8 cellular contexts compared by ENCODE assay signal in genomic region chr16:67528222-67528869, GRCh38. TPM values are rescaled to one million over a fixed set of nuclear protein-coding genes. Genes with fewer than 3 reads are reported as not detected.
DNase-seq lines count a peak whose midpoint lies in the region; ATAC-seq lines count a peak whose summit lies in the region.

RIPOR1 (plus strand) TSS chr16:67528829; CDS start chr16:67538447, 9,618 bp downstream.

- no peaks in the 10 kb centered on the region for H3K9me3 Mint-ChIP-seq in activated CD4-positive, alpha-beta T cell treated with anti-CD3 and anti-CD28 coated beads, Interleukin-2, amount 10 ng/mL, durations not matched to agents 7 days and 5 days
- no peaks in the 10 kb centered on the region for H3K9me3 Mint-ChIP-seq in effector memory CD8-positive, alpha-beta T cell

- H3K27me3 Mint-ChIP-seq in activated CD4-positive, alpha-beta T cell treated with anti-CD3 and anti-CD28 coated beads, Interleukin-2, amount 10 ng/mL, durations not matched to agents 7 days and 5 days, result peaks cover 64% of the 10 kb centered on the region
- peaks cover 13 to 23% of the 10 kb centered on the region in 2 donors for H3K27me3 Mint-ChIP-seq in effector memory CD8-positive, alpha-beta T cell

- peaks cover 22% of the 10 kb centered on the region for H3K4me1 Mint-ChIP-seq in activated CD4-positive, alpha-beta T cell treated with anti-CD3 and anti-CD28 coated beads, Interleukin-2, amount 10 ng/mL, durations not matched to agents 7 days and 5 days
- peaks cover 15 to 16% of the 10 kb centered on the region in 2 donors for H3K4me1 Mint-ChIP-seq in effector memory CD8-positive, alpha-beta T cell (ENCODE audit: low read depth in 2 of 2)

- peak within 1 kb of the TSS; percentile 64 for H3K4me3 Mint-ChIP-seq in activated CD4-positive, alpha-beta T cell treated with anti-CD3 and anti-CD28 coated beads, Interleukin-2, amount 10 ng/mL, durations not matched to agents 7 days and 5 days
- peak within 1 kb of the TSS; percentile 75 to 76 for H3K4me3 Mint-ChIP-seq in effector memory CD8-positive, alpha-beta T cell

- peaks cover 3% of the 10 kb centered on the region for H3K36me3 Mint-ChIP-seq in activated CD4-positive, alpha-beta T cell treated with anti-CD3 and anti-CD28 coated beads, Interleukin-2, amount 10 ng/mL, durations not matched to agents 7 days and 5 days (ENCODE audit: low read depth)
- peaks cover 7% of the 10 kb centered on the region for H3K36me3 Mint-ChIP-seq in effector memory CD8-positive, alpha-beta T cell (ENCODE audit: insufficient read depth)

- H3K27ac Mint-ChIP-seq in activated CD4-positive, alpha-beta T cell treated with anti-CD3 and anti-CD28 coated beads, Interleukin-2, amount 10 ng/mL, durations not matched to agents 7 days and 5 days, result peak within 1 kb of the TSS; percentile 62
- peak within 1 kb of the TSS in 1 of 2 donors; percentile 49 for H3K27ac Mint-ChIP-seq in effector memory CD8-positive, alpha-beta T cell

- CTCF ChIA-PET in activated CD4-positive, alpha-beta T cell treated with anti-CD3 and anti-CD28 coated beads, Interleukin-2, amount 10 ng/mL, durations not matched to agents 7 days and 5 days (lab: Charles Lee), result interaction anchor here (0.6 to 12.3 kb wide), 4 partner anchors 8 to 34 kb away, joined by 3 to 116 read pairs (median 13); partner anchors contain the start of gene CTCF

- peak; percentile 72 for ATAC-seq in effector memory CD8-positive, alpha-beta T cell (replicated peaks)

- DNase-seq in EH (ENCODE audit: low read depth) (peak; percentile 59), HT1080 (ENCODE audit: low read depth) (no peak), lung microvascular endothelial cell (ENCODE audit: low read depth in 2 of 2) (peak; percentile 28 to 36), cerebellar nuclear complex (lab: John Stamatoyannopoulos, UW) (no peak), NCI-H1436 (lab: John Stamatoyannopoulos, UW) (no peak)
- DNase-seq in activated CD4-positive, alpha-beta T cell treated with anti-CD3 and anti-CD28 coated beads, Interleukin-2, amount 10 ng/mL, durations not matched to agents 7 days and 5 days, result peak; percentile 45
- DNase-seq in effector memory CD8-positive, alpha-beta T cell, result no peak
- peak; percentile 39 for DNase-seq in stimulated activated naive CD4-positive, alpha-beta T cell treated with Interleukin-2 at 50 U/mL for 16 hours (lab: John Stamatoyannopoulos, UW)

- POLR2A ChIA-PET in activated CD4-positive, alpha-beta T cell treated with anti-CD3 and anti-CD28 coated beads, Interleukin-2, amount 10 ng/mL, durations not matched to agents 7 days and 5 days (lab: Charles Lee), result interaction anchor here (0.6 kb wide), 1 partner anchor 14 kb away, joined by 3 read pairs; no protein-coding TSS in a partner anchor

RNA-seq across cellular contexts. Expression of gene RIPOR1, which starts in this region (rescaled TPM):
- total RNA-seq in HT1080 (2014; rRNA removed; shearing (Covaris generic)), result 17.2 and 18.2 TPM in 2 replicates
- 32.3 and 34.9 TPM in 2 replicates for polyA plus RNA-seq in HT1080 (2015; cell fraction: cytosol; rRNA removed)
- polyA plus RNA-seq in HT1080 (2015; cell fraction: nucleus; rRNA removed), result 53.8 and 54.0 TPM in 2 replicates
- 10 to 100 TPM; 12.8 to 15.8 TPM for total RNA-seq in activated CD4-positive, alpha-beta T cell treated with anti-CD3 and anti-CD28 coated beads, Interleukin-2, amount 10 ng/mL, durations not matched to agents 7 days and 5 days
- total RNA-seq in lung microvascular endothelial cell, result 20.7 and 23.4 TPM in 2 replicates

Comparison
In these comparisons a context has a peak if more than half of its experiments do, and no peak if none do; other contexts are left out.
1. DNase-seq: peak in EH (single experiment), activated CD4-positive, alpha-beta T cell treated with anti-CD3 and anti-CD28 coated beads, Interleukin-2, amount 10 ng/mL, durations not matched to agents 7 days and 5 days (single experiment), lung microvascular endothelial cell (2 of 2) and stimulated activated naive CD4-positive, alpha-beta T cell treated with Interleukin-2 at 50 U/mL for 16 hours (single experiment); none in HT1080 (single experiment), effector memory CD8-positive, alpha-beta T cell (0 of 3), cerebellar nuclear complex (0 of 2) and NCI-H1436 (single experiment).